In genomic region chr17:332558-333322, GRCh38 we compare ENCODE assay signal across 9 cellular contexts. TPM values are rescaled to one million over a fixed set of nuclear protein-coding genes. Genes with fewer than 3 reads are reported as not detected.
DNase-seq lines count a peak whose midpoint lies in the region; ATAC-seq and TF ChIP-seq lines count a peak whose summit lies in the region.
"Had no signal": no experiment of that assay in that cellular context is flagged by ENCODE, and none has a peak within 500 bp of the region (broad histone marks: within the 10 kb centered on the region; RNA-seq: fewer than 3 reads in every experiment).

No MANE protein-coding gene starts in this region.

- DNase-seq in RWPE1 (ENCODE audit: low spot score) (no peak), transverse colon (no peak), NAMALWA (ENCODE audit: low spot score) (no peak), OCI-M2 (lab: John Stamatoyannopoulos, UW; ENCODE audit: unreplicated experiment) (no peak)
- DNase-seq: NCI-H1436 treated with DMSO at 0.1 percent for 48 hours; stimulated activated CD4-positive, alpha-beta T cell treated with anti-CD3 and anti-CD28 coated beads, Interleukin-4, amount 100 ng/mL, for 1 hour had no signal

- H3K4me1 ChIP-seq in muscle layer of duodenum (ENCODE audit: control insufficient read depth in 1 of 2, insufficient read depth in 2 of 2, low read length in 2 of 2) = peaks cover 0 to 14% of the 10 kb centered on the region in 2 donors
- peaks cover 0 to 16% (median 10%) of the 10 kb centered on the region in 4 donors for H3K4me1 ChIP-seq in transverse colon

- H3K9me3 ChIP-seq in muscle layer of duodenum (ENCODE audit: control insufficient read depth in 1 of 2, low read length in 2 of 2) = no peaks in the 10 kb centered on the region
- H3K9me3 ChIP-seq in transverse colon = no peaks in the 10 kb centered on the region

- POLR2A ChIA-PET in RWPE1 (lab: Yijun Ruan, JAX; ENCODE audit: low non-redundant PET) = no interaction called here

- H3K36me3 ChIP-seq in muscle layer of duodenum (ENCODE audit: control insufficient read depth in 1 of 2, insufficient read depth in 2 of 2, low read length in 2 of 2) = no peaks in the 10 kb centered on the region
- peaks cover 0 to 5% (median 0%) of the 10 kb centered on the region in 4 donors for H3K36me3 ChIP-seq in transverse colon

- in situ Hi-C loops in transverse colon (cut with MboI; ENCODE audit: low pct_ligation_motif_present in 1 of 4, low pct_unique_long_range_greater_than_20kb in 1 of 4, low sequenced_read_pairs in 3 of 4) = no loop called here

- no peak for TF ChIP-seq CTCF in RWPE1 (conservative IDR thresholded peaks at IDR 0.05; ENCODE audit: low read depth)
- no peak for TF ChIP-seq CTCF in transverse colon (IDR thresholded peaks at IDR 0.05)

- 76 to 100% methylated on average over 2 to 25 of the region's 34 CpGs for WGBS in transverse colon (ENCODE audit: low coverage in 1 of 2), 2 donors

- H3K4me3 ChIP-seq in muscle layer of duodenum (ENCODE audit: low read depth in 1 of 2, low read length in 2 of 2) = peak overlapping the region; percentile 37 to 48
- peak overlapping the region in 1 of 4 donors; percentile 25 for H3K4me3 ChIP-seq in transverse colon

- CTCF ChIA-PET in RWPE1 (lab: Yijun Ruan, JAX) = interaction anchor here (0.6 to 0.7 kb wide), 2 partner anchors 23 to 287 kb away, joined by 3 read pairs; no protein-coding TSS in a partner anchor

- intact Hi-C loops in transverse colon (cut with DNase I; ENCODE audit: low total_unique reads) = no loop called here

- no peaks in the 10 kb centered on the region for H3K27me3 ChIP-seq in muscle layer of duodenum (ENCODE audit: low read depth, low read length)
- H3K27me3 ChIP-seq in transverse colon = no peaks in the 10 kb centered on the region

- ATAC-seq in esophagus mucosa (peak; percentile 50), GM21723 (IDR thresholded peaks at IDR 0.05; ENCODE audit: unreplicated experiment) (no peak)

- peak overlapping the region; percentile 56 for H3K27ac ChIP-seq in RWPE1
- peak overlapping the region; percentile 73 for H3K27ac ChIP-seq in muscle layer of duodenum (ENCODE audit: low read length)
- peak overlapping the region; percentile 66 to 82 (median 68) for H3K27ac ChIP-seq in transverse colon

- no peak for TF ChIP-seq POLR2A in transverse colon (IDR thresholded peaks at IDR 0.05)

- TF ChIP-seq EP300 in transverse colon (IDR thresholded peaks at IDR 0.05; ENCODE audit: low read depth) = no peak

RNA-seq across cellular contexts. Expression of gene RPH3AL, which starts 19.9 kb away (rescaled TPM):
- total RNA-seq in esophagus mucosa (10.0 TPM), transverse colon (10 to 100 TPM; 24.3 to 90.5 (median 47.2) TPM)
